1 cellular context compared by ENCODE assay signal in genomic region chr17:8534498-8535188, GRCh38.
TF ChIP-seq lines count a peak whose summit lies in the region.

No MANE protein-coding gene starts in this region.

TF ChIP-seq in liver, 16 proteins besides CTCF, POLR2A, EP300 and RAD21 (continued from another document):
- TF ChIP-seq ATF3 (IDR thresholded peaks at IDR 0.05) (no peak), YY1 (IDR thresholded peaks at IDR 0.05) (no peak), NR2F2 (IDR thresholded peaks at IDR 0.05) (no peak)
